1 cellular context compared by ENCODE assay signal in genomic region chrX:72306851-72307645, GRCh38.
A peak's percentile ranks its signal among the peaks of the same experiment; 100 is the strongest.
TF ChIP-seq lines count a peak whose summit lies in the region.

No MANE protein-coding gene starts in this region.

TF ChIP-seq in HCT116, 20 proteins besides CTCF, POLR2A, EP300 and RAD21 (continued from another document):
- TF ChIP-seq, protein P1, sequence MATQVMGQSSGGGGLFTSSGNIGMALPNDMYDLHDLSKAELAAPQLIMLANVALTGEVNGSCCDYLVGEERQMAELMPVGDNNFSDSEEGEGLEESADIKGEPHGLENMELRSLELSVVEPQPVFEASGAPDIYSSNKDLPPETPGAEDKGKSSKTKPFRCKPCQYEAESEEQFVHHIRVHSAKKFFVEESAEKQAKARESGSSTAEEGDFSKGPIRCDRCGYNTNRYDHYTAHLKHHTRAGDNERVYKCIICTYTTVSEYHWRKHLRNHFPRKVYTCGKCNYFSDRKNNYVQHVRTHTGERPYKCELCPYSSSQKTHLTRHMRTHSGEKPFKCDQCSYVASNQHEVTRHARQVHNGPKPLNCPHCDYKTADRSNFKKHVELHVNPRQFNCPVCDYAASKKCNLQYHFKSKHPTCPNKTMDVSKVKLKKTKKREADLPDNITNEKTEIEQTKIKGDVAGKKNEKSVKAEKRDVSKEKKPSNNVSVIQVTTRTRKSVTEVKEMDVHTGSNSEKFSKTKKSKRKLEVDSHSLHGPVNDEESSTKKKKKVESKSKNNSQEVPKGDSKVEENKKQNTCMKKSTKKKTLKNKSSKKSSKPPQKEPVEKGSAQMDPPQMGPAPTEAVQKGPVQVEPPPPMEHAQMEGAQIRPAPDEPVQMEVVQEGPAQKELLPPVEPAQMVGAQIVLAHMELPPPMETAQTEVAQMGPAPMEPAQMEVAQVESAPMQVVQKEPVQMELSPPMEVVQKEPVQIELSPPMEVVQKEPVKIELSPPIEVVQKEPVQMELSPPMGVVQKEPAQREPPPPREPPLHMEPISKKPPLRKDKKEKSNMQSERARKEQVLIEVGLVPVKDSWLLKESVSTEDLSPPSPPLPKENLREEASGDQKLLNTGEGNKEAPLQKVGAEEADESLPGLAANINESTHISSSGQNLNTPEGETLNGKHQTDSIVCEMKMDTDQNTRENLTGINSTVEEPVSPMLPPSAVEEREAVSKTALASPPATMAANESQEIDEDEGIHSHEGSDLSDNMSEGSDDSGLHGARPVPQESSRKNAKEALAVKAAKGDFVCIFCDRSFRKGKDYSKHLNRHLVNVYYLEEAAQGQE (IDR thresholded peaks at IDR 0.05; ENCODE audit: low read depth), result no peak
- TF ChIP-seq SP1 (IDR thresholded peaks at IDR 0.05; ENCODE audit: low read depth) (peak; percentile 88), ZFX (IDR thresholded peaks at IDR 0.05) (no peak), EGR1 (IDR thresholded peaks at IDR 0.05; ENCODE audit: low read depth) (no peak)
